ENCODE assay signal across 21 cellular contexts in genomic region chr2:238157506-238158017, GRCh38. TPM values are rescaled to one million over a fixed set of nuclear protein-coding genes. Genes with fewer than 3 reads are reported as not detected.
A peak's percentile ranks its signal among the peaks of the same experiment; 100 is the strongest.
DNase-seq lines count a peak whose midpoint lies in the region; ATAC-seq and TF ChIP-seq lines count a peak whose summit lies in the region.
"Had no signal": no experiment of that assay in that cellular context is flagged by ENCODE, and none has a peak within 500 bp of the region (broad histone marks: within the 10 kb centered on the region; RNA-seq: fewer than 3 reads in every experiment).

No MANE protein-coding gene starts in this region.

- WGBS in H9 (ENCODE audit: extremely low coverage, insufficient read length, low lambda C conversion rate), result no CpG with 5 or more reads among the region's 14 CpGs

- no peak overlapping the region for H2AFZ ChIP-seq in H9 (ENCODE audit: low read length)
- H2AFZ ChIP-seq: GM23248 had no signal

- H3K9ac ChIP-seq in H9 (ENCODE audit: extremely low read depth, insufficient read length, low read length), result no peak overlapping the region
- H3K9ac ChIP-seq: GM23248 had no signal

- no peak overlapping the region for H4K91ac ChIP-seq in H9 (ENCODE audit: insufficient read length, low read depth, low read length)

- peaks cover 10% of the 10 kb centered on the region for H3K23me2 ChIP-seq in H9 (ENCODE audit: insufficient read length, low read depth, low read length, poor library complexity, severe bottlenecking)

- H3K4me2 ChIP-seq in H9 (ENCODE audit: insufficient read depth, insufficient read length, low read length), result peak overlapping the region; percentile 49

- no peaks in the 10 kb centered on the region for H3K79me2 ChIP-seq in H9 (ENCODE audit: insufficient read depth, low read length)

- no peak overlapping the region for H3K14ac ChIP-seq in H9 (ENCODE audit: insufficient read depth, low read length)

- peaks cover 36% of the 10 kb centered on the region for H3K27me3 Mint-ChIP-seq in H9 (ENCODE audit: low read depth)
- peaks cover 23% of the 10 kb centered on the region for H3K27me3 Mint-ChIP-seq in central memory CD8-positive, alpha-beta T cell
- H3K27me3 Mint-ChIP-seq in neural crest cell (ENCODE audit: low read depth), result peaks cover 26% of the 10 kb centered on the region

- no peaks in the 10 kb centered on the region for H4K20me1 ChIP-seq in H9 (ENCODE audit: control insufficient read depth, insufficient read depth, insufficient read length)

- H3K4me1 ChIP-seq in H9 (ENCODE audit: insufficient read depth, low read length), result no peaks in the 10 kb centered on the region
- H3K4me1 ChIP-seq: pancreas had no signal

- no peaks in the 10 kb centered on the region for H3K79me1 ChIP-seq in H9 (ENCODE audit: insufficient read depth, low read depth, low read length, poor library complexity, severe bottlenecking)

- DNase-seq in DMS153 (lab: John Stamatoyannopoulos, UW) (peak; percentile 78), H9 (no peak), neural crest cell (ENCODE audit: low read depth, low spot score) (no peak), OCI-M2 (lab: John Stamatoyannopoulos, UW; ENCODE audit: unreplicated experiment) (no peak), NCI-H446 treated with DMSO at 0.1 percent for 48 hours (lab: John Stamatoyannopoulos, UW) (no peak)
- no peak for DNase-seq in central memory CD8-positive, alpha-beta T cell (ENCODE audit: low spot score in 2 of 2)
- DNase-seq: activated naive CD4-positive, alpha-beta T cell treated with anti-CD3 and anti-CD28 coated beads, Interleukin-2, amount 10 ng/mL, durations not matched to agents 7 days and 5 days; effector memory CD4-positive, alpha-beta T cell; GM23248; NCI-H187; SJCRH30; stimulated activated CD4-positive, alpha-beta T cell treated with anti-CD3 and anti-CD28 coated beads, Interleukin-1b, Interleukin-23, amount 100 ng/mL, for 48 hours; stimulated activated naive CD4-positive, alpha-beta T cell treated with Interleukin-2 at 50 U/mL for 16 hours; tibial artery had no signal

- no peak for ATAC-seq in central memory CD8-positive, alpha-beta T cell (replicated peaks; ENCODE audit: extremely low read depth, poor library complexity, severe bottlenecking)
- no peak for ATAC-seq in HG03565 (IDR thresholded peaks at IDR 0.05; ENCODE audit: unreplicated experiment)
- ATAC-seq: pancreas had no signal

- no peak overlapping the region for H3K4ac ChIP-seq in H9 (ENCODE audit: low read depth, low read length)

- no peak overlapping the region for H2BK120ac ChIP-seq in H9 (ENCODE audit: low read depth, low read length, poor library complexity, severe bottlenecking)

- H3T11ph ChIP-seq in H9 (ENCODE audit: low read length), result no peak overlapping the region

- no peaks in the 10 kb centered on the region; a peak in 2 of 7 replicates for H3K36me3 Mint-ChIP-seq in H9 (ENCODE audit: insufficient read depth in 1 of 3, low read depth in 3 of 3)
- no peaks in the 10 kb centered on the region for H3K36me3 Mint-ChIP-seq in central memory CD8-positive, alpha-beta T cell (ENCODE audit: insufficient read depth)
- no peaks in the 10 kb centered on the region for H3K36me3 Mint-ChIP-seq in neural crest cell (ENCODE audit: low read depth)
- H3K36me3 Mint-ChIP-seq: activated naive CD4-positive, alpha-beta T cell treated with anti-CD3 and anti-CD28 coated beads, Interleukin-2, amount 10 ng/mL, durations not matched to agents 7 days and 5 days had no signal

- H4K5ac ChIP-seq in H9 (ENCODE audit: insufficient read length, low read depth, low read length), result no peak overlapping the region

- H3K4me1 Mint-ChIP-seq in H9 (peaks cover 12 to 18% of the 10 kb centered on the region in 2 experiments), neural crest cell (peaks cover 9% of the 10 kb centered on the region)
- H3K4me1 Mint-ChIP-seq in central memory CD8-positive, alpha-beta T cell, result peaks cover 13% of the 10 kb centered on the region

- no peak overlapping the region for H2BK12ac ChIP-seq in H9 (ENCODE audit: insufficient read length, low read depth, low read length)

- H2BK20ac ChIP-seq in H9 (ENCODE audit: low read depth, low read length, poor library complexity, severe bottlenecking), result no peak overlapping the region

- no peak overlapping the region for H2BK5ac ChIP-seq in H9 (ENCODE audit: insufficient read length, low read length)

- no peak overlapping the region for H2AK5ac ChIP-seq in H9 (ENCODE audit: insufficient read length, low read length)

- H2BK15ac ChIP-seq in H9 (ENCODE audit: low read depth, low read length), result no peak overlapping the region

- H3K27ac ChIP-seq in H9 (ENCODE audit: insufficient read length, low read depth, low read length), result no peak overlapping the region
- H3K27ac ChIP-seq: ascending aorta, esophagus muscularis mucosa, GM23248, pancreas, SJCRH30, tibial artery had no signal

- H3K9me3 Mint-ChIP-seq in H9 (no peaks in the 10 kb centered on the region), neural crest cell (no peaks in the 10 kb centered on the region)
- H3K9me3 Mint-ChIP-seq in central memory CD8-positive, alpha-beta T cell, result no peaks in the 10 kb centered on the region

- no peak overlapping the region for H3K23ac ChIP-seq in H9 (ENCODE audit: insufficient read length, low read depth, low read length)

- no peaks in the 10 kb centered on the region for H3K9me3 ChIP-seq in H9 (ENCODE audit: control insufficient read depth, low read depth, low read length)
- H3K9me3 ChIP-seq: ascending aorta, esophagus muscularis mucosa, pancreas, SJCRH30, tibial artery had no signal

- no peak overlapping the region for H3K56ac ChIP-seq in H9 (ENCODE audit: insufficient read length, low read depth, low read length)

- H3K27ac Mint-ChIP-seq in H9 (no peak overlapping the region), neural crest cell (ENCODE audit: unreplicated experiment) (no peak overlapping the region)
- H3K27ac Mint-ChIP-seq in central memory CD8-positive, alpha-beta T cell (ENCODE audit: low read depth), result no peak overlapping the region
- H3K27ac Mint-ChIP-seq: activated naive CD4-positive, alpha-beta T cell treated with anti-CD3 and anti-CD28 coated beads, Interleukin-2, amount 10 ng/mL, durations not matched to agents 7 days and 5 days had no signal

- peak overlapping the region in 1 of 2 experiments; percentile 54; a peak in 1 of 5 replicates for H3K4me3 Mint-ChIP-seq in H9
- peak overlapping the region; percentile 57 for H3K4me3 Mint-ChIP-seq in central memory CD8-positive, alpha-beta T cell
- H3K4me3 Mint-ChIP-seq in neural crest cell, result peak overlapping the region; percentile 61

- no peak for TF ChIP-seq CTCF in H9 (conservative IDR thresholded peaks at IDR 0.05)
- no peak for TF ChIP-seq CTCF in neural crest cell (conservative IDR thresholded peaks at IDR 0.05)

- peaks cover 4% of the 10 kb centered on the region; the same call in 1 of the 2 replicates for H3K27me3 ChIP-seq in H9 (ENCODE audit: insufficient read depth, low read length)
- H3K27me3 ChIP-seq: ascending aorta, pancreas, SJCRH30 had no signal

- H3K18ac ChIP-seq in H9 (ENCODE audit: insufficient read length, low read depth, low read length), result no peak overlapping the region

- H4K8ac ChIP-seq in H9 (replicated peaks; ENCODE audit: insufficient read length, low read depth, low read length), result no peak overlapping the region

RNA-seq across cellular contexts. Expression of gene ERFE, which starts 1.2 kb away (rescaled TPM):
- total RNA-seq in H9 (2021) (2.0 and 2.1 TPM in 2 replicates), neural crest cell (2.6 and 2.8 TPM in 2 replicates)
- total RNA-seq: lung microvascular endothelial cell; T-helper 1 cell treated with Interleukin-12 subunit alpha and Interleukin-12 subunit beta and Interleukin-4 antibody, amounts not matched to agents 30 ng/mL and 1 ng/mL, for 36 hours had no signal

RNA-seq across cellular contexts. Expression of gene KLHL30, which starts 19.1 kb away (rescaled TPM):
- not detected in 2 replicates for total RNA-seq in H9 (2021)
- 0.23 and 0.25 TPM in 2 replicates for total RNA-seq in neural crest cell
- total RNA-seq: HT1080; lung microvascular endothelial cell; T-helper 1 cell treated with Interleukin-12 subunit alpha and Interleukin-12 subunit beta and Interleukin-4 antibody, amounts not matched to agents 30 ng/mL and 1 ng/mL, for 36 hours had no signal

RNA-seq across cellular contexts. Expression of gene ILKAP, which starts 45.9 kb away (rescaled TPM):
- total RNA-seq in H9 (2021) (40.3 and 41.5 TPM in 2 replicates), neural crest cell (63.2 and 65.8 TPM in 2 replicates)

RNA-seq across cellular contexts. Expression of gene ESPNL, which starts 57.4 kb away (rescaled TPM):
- total RNA-seq in H9 (2021) (0.17 and 0.37 TPM in 2 replicates), neural crest cell (0.16 and 0.40 TPM in 2 replicates)
- total RNA-seq: ascending aorta, lung microvascular endothelial cell had no signal
